In genomic region chr1:25978404-25978803, GRCh38 we compare ENCODE assay signal across 22 cellular contexts. TPM values are rescaled to one million over a fixed set of nuclear protein-coding genes. Genes with fewer than 3 reads are reported as not detected.
"Had no signal": no experiment of that assay in that cellular context is flagged by ENCODE, and none has a peak within 500 bp of the region (broad histone marks: within the 10 kb centered on the region; RNA-seq: fewer than 3 reads in every experiment).

No MANE protein-coding gene starts in this region.

- H3K9me3 Mint-ChIP-seq: naive thymus-derived CD8-positive, alpha-beta T cell; neural progenitor cell had no signal

- H2AFZ ChIP-seq: hepatocyte, neural progenitor cell had no signal

- DNase-seq: cortex of kidney; dorsolateral prefrontal cortex; effector CD8-positive, alpha-beta T cell; foreskin melanocyte; head of caudate nucleus; mesendoderm; naive thymus-derived CD8-positive, alpha-beta T cell; nucleus accumbens; ovary; sigmoid colon; stimulated activated CD4-positive, alpha-beta T cell treated with anti-CD3 and anti-CD28 coated beads, Interleukin-2, amount 100 ng/mL, for 24 hours; stimulated activated CD4-positive, alpha-beta T cell treated with anti-CD3 and anti-CD28 coated beads, Interleukin-4, amount 100 ng/mL, for 4 hours; stimulated activated naive CD4-positive, alpha-beta T cell; stomach; substantia nigra; transverse colon had no signal

- H3K79me2 ChIP-seq: hepatocyte had no signal

- H3K27ac ChIP-seq: hepatocyte, neural progenitor cell, ovary, right atrium auricular region, sigmoid colon, skin epidermis, stomach, thoracic aorta, transverse colon had no signal

- H3K4me3 ChIP-seq: dorsolateral prefrontal cortex, hepatocyte, neural progenitor cell, ovary, right atrium auricular region, sigmoid colon, skin epidermis, stomach, thoracic aorta, transverse colon had no signal

- H3K4me3 Mint-ChIP-seq: naive thymus-derived CD8-positive, alpha-beta T cell; neural progenitor cell had no signal

- H3K4me1 Mint-ChIP-seq: neural progenitor cell had no signal

- H3K9me3 ChIP-seq: ovary, right atrium auricular region, sigmoid colon, stomach, thoracic aorta, transverse colon had no signal

- H3K27me3 ChIP-seq: dorsolateral prefrontal cortex, hepatocyte, neural progenitor cell, ovary, right atrium auricular region, sigmoid colon, stomach, transverse colon had no signal

- ATAC-seq: naive thymus-derived CD8-positive, alpha-beta T cell had no signal

- H3K4me2 ChIP-seq: hepatocyte, neural progenitor cell had no signal

- H3K27ac Mint-ChIP-seq: neural progenitor cell had no signal

- H3K27me3 Mint-ChIP-seq: naive thymus-derived CD8-positive, alpha-beta T cell had no signal

- H3K4me1 ChIP-seq: neural progenitor cell, right atrium auricular region, stomach had no signal

- H3K36me3 ChIP-seq: neural progenitor cell, ovary had no signal

RNA-seq across cellular contexts. Expression of gene EXTL1, which starts 43.2 kb away (rescaled TPM):
- polyA plus RNA-seq: liver; naive thymus-derived CD8-positive, alpha-beta T cell had no signal
